In genomic region chr13:98318263-98318878, GRCh38 we compare ENCODE assay signal across 33 cellular contexts.
"Had no signal": no experiment of that assay in that cellular context is flagged by ENCODE, and none has a peak within 500 bp of the region (broad histone marks: within the 10 kb centered on the region; RNA-seq: fewer than 3 reads in every experiment).

No MANE protein-coding gene starts in this region.

- H3K4me1 ChIP-seq: SJCRH30 had no signal

- H3K4me3 ChIP-seq: MG63, SJCRH30, SK-N-MC had no signal

- H3K9me3 Mint-ChIP-seq: activated B cell treated with CpG ODN at 0.5 μM for 24 hours; activated CD4-positive, alpha-beta memory T cell treated with anti-CD3 and anti-CD28 coated beads for 36 hours; activated naive CD4-positive, alpha-beta T cell treated with anti-CD3 and anti-CD28 coated beads, Interleukin-2, amount 10 ng/mL, durations not matched to agents 7 days and 5 days; activated naive CD8-positive, alpha-beta T cell treated with anti-CD3 and anti-CD28 coated beads, Interleukin-2, amount 50 U/mL, for 24 hours; central memory CD8-positive, alpha-beta T cell; T-cell had no signal

- H3K27me3 ChIP-seq: brain microvascular endothelial cell, MG63, SJCRH30 had no signal

- H3K36me3 Mint-ChIP-seq: activated CD4-positive, alpha-beta memory T cell treated with anti-CD3 and anti-CD28 coated beads for 36 hours; activated CD8-positive, alpha-beta memory T cell treated with anti-CD3 and anti-CD28 coated beads, Interleukin-2, amount 10 ng/mL, durations not matched to agents 7 days and 5 days; activated naive CD4-positive, alpha-beta T cell treated with anti-CD3 and anti-CD28 coated beads, Interleukin-2, amount 10 ng/mL, durations not matched to agents 7 days and 5 days; activated naive CD8-positive, alpha-beta T cell; T-cell had no signal

- H3K36me3 ChIP-seq: brain microvascular endothelial cell, SJCRH30 had no signal

- DNase-seq: activated B cell treated with CpG ODN at 0.5 μM for 24 hours; activated CD4-positive, alpha-beta memory T cell treated with anti-CD3 and anti-CD28 coated beads for 36 hours; activated CD4-positive, alpha-beta T cell treated with anti-CD3 and anti-CD28 coated beads for 4 hours; activated CD4-positive, alpha-beta T cell treated with anti-CD3 and anti-CD28 coated beads, Interleukin-2, amount 50 U/mL, for 1 hour; activated CD4-positive, CD25-positive, alpha-beta regulatory T cell treated with anti-CD3 and anti-CD28 coated beads, Interleukin-2, amount 50 U/mL, for 72 hours; activated CD8-positive, alpha-beta memory T cell treated with anti-CD3 and anti-CD28 coated beads for 24 hours; activated CD8-positive, alpha-beta memory T cell treated with anti-CD3 and anti-CD28 coated beads, Interleukin-2, amount 10 ng/mL, durations not matched to agents 7 days and 5 days; activated CD8-positive, alpha-beta memory T cell treated with anti-CD3 and anti-CD28 coated beads, Interleukin-2, amount 50 U/mL, for 48 hours; activated effector memory CD4-positive, alpha-beta T cell treated with Interleukin-2 at 50 U/mL for 16 hours; activated naive CD4-positive, alpha-beta T cell treated with anti-CD3 and anti-CD28 coated beads, Interleukin-2, amount 10 ng/mL, durations not matched to agents 7 days and 5 days; activated naive CD8-positive, alpha-beta T cell treated with anti-CD3 and anti-CD28 coated beads, Interleukin-2, amount 50 U/mL, for 24 hours; activated T-cell treated with anti-CD3 and anti-CD28 coated beads, Interleukin-2, amount 50 U/mL, for 48 hours; amniotic stem cell; aorta; brain microvascular endothelial cell; Karpas-422; KBM-7; MG63; NCI-H1048; NCI-H1436 treated with DMSO at 0.1 percent for 48 hours; NCI-H1694 treated with DMSO at 0.1 percent for 48 hours; NCI-H2029; NCI-H345; NCI-H524 treated with DMSO at 0.1 percent for 48 hours; SHP77; SJCRH30; T-cell; T-helper 17 cell; T-helper 9 cell had no signal

- H3K4me3 Mint-ChIP-seq: activated B cell treated with CpG ODN at 0.5 μM for 24 hours; activated CD4-positive, alpha-beta memory T cell treated with anti-CD3 and anti-CD28 coated beads for 36 hours; activated CD8-positive, alpha-beta memory T cell treated with anti-CD3 and anti-CD28 coated beads, Interleukin-2, amount 10 ng/mL, durations not matched to agents 7 days and 5 days; activated naive CD4-positive, alpha-beta T cell treated with anti-CD3 and anti-CD28 coated beads, Interleukin-2, amount 10 ng/mL, durations not matched to agents 7 days and 5 days; activated naive CD8-positive, alpha-beta T cell; activated naive CD8-positive, alpha-beta T cell treated with anti-CD3 and anti-CD28 coated beads, Interleukin-2, amount 50 U/mL, for 24 hours; central memory CD8-positive, alpha-beta T cell; T-cell; T-helper 17 cell had no signal

- H3K9me3 ChIP-seq: MG63, SJCRH30 had no signal

- H3K27me3 Mint-ChIP-seq: activated B cell treated with CpG ODN at 0.5 μM for 24 hours; activated naive CD4-positive, alpha-beta T cell treated with anti-CD3 and anti-CD28 coated beads, Interleukin-2, amount 10 ng/mL, durations not matched to agents 7 days and 5 days; activated naive CD8-positive, alpha-beta T cell had no signal

- H3K4me1 Mint-ChIP-seq: activated B cell treated with CpG ODN at 0.5 μM for 24 hours; activated CD8-positive, alpha-beta memory T cell treated with anti-CD3 and anti-CD28 coated beads, Interleukin-2, amount 10 ng/mL, durations not matched to agents 7 days and 5 days; activated naive CD4-positive, alpha-beta T cell treated with anti-CD3 and anti-CD28 coated beads, Interleukin-2, amount 10 ng/mL, durations not matched to agents 7 days and 5 days; activated naive CD8-positive, alpha-beta T cell treated with anti-CD3 and anti-CD28 coated beads, Interleukin-2, amount 50 U/mL, for 24 hours; central memory CD8-positive, alpha-beta T cell; T-cell; T-helper 17 cell had no signal

- H3K27ac ChIP-seq: brain microvascular endothelial cell, SJCRH30, SK-N-MC, VCaP had no signal

- H3K27ac Mint-ChIP-seq: activated B cell treated with CpG ODN at 0.5 μM for 24 hours; activated CD4-positive, alpha-beta memory T cell treated with anti-CD3 and anti-CD28 coated beads for 36 hours; activated CD8-positive, alpha-beta memory T cell treated with anti-CD3 and anti-CD28 coated beads, Interleukin-2, amount 10 ng/mL, durations not matched to agents 7 days and 5 days; activated naive CD4-positive, alpha-beta T cell treated with anti-CD3 and anti-CD28 coated beads, Interleukin-2, amount 10 ng/mL, durations not matched to agents 7 days and 5 days; activated naive CD8-positive, alpha-beta T cell; activated naive CD8-positive, alpha-beta T cell treated with anti-CD3 and anti-CD28 coated beads, Interleukin-2, amount 50 U/mL, for 24 hours; T-cell; T-helper 17 cell had no signal
